In the genomic region with DNA sequence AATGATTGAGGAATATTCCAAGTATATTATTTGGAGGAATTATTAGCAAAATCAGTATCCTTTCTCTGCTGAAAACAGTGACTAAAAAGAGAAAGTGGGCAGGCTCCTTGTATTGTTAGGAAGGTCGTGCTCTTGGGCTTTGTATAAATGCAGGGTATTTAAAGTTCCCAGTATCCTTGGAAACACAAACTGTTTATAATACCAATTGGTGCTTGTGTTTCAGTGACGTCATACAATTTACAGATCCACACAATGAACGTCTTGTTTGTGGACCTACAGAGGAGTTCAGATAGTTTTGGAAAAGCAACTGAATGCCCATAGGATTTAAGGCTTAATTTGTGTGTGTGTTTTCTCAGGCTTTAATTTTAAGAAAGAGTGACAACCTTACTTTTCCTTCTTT, we compare ENCODE assay signal across 13 cellular contexts.
DNase-seq lines count a peak whose midpoint lies in the region; ATAC-seq, FAIRE-seq and TF ChIP-seq lines count a peak whose summit lies in the region.
"Had no signal": no experiment of that assay in that cellular context is flagged by ENCODE, and none has a peak within 500 bp of the region (broad histone marks: within the 10 kb centered on the region; RNA-seq: fewer than 3 reads in every experiment).

No MANE protein-coding gene starts in this region.

- no peaks in the 10 kb centered on the region for H3K27me3 ChIP-seq in HepG2 (ENCODE audit: control insufficient read depth in 1 of 2, insufficient read depth in 2 of 2, low read length in 2 of 2)
- H3K27me3 ChIP-seq in right lobe of liver = no peaks in the 10 kb centered on the region
- H3K27me3 ChIP-seq in hepatocyte = no peaks in the 10 kb centered on the region
- no peaks in the 10 kb centered on the region for H3K27me3 ChIP-seq in Karpas-422 (ENCODE audit: low read length)
- H3K27me3 ChIP-seq: heart right ventricle had no signal

- H4K20me1 ChIP-seq in HepG2 (ENCODE audit: insufficient read depth, low read length) (no peaks in the 10 kb centered on the region), hepatocyte (ENCODE audit: insufficient read depth, poor library complexity, severe bottlenecking) (no peaks in the 10 kb centered on the region), Karpas-422 (ENCODE audit: insufficient read depth, low read depth, low read length) (no peaks in the 10 kb centered on the region)

- ATAC-seq in HepG2 (peak; percentile 37; the same call in 2 of the 3 replicates), right lobe of liver (no peak)

- H3K36me3 ChIP-seq in HepG2 (replicated peaks in 1 of 2; ENCODE audit: control insufficient read depth in 1 of 2, insufficient read depth in 2 of 2, low read length in 2 of 2) = no peaks in the 10 kb centered on the region
- H3K36me3 ChIP-seq in right lobe of liver = no peaks in the 10 kb centered on the region
- H3K36me3 ChIP-seq in hepatocyte (replicated peaks; ENCODE audit: insufficient read depth, low read depth) = no peaks in the 10 kb centered on the region
- no peaks in the 10 kb centered on the region for H3K36me3 ChIP-seq in Karpas-422 (ENCODE audit: insufficient read depth, low read length)
- H3K36me3 ChIP-seq: heart right ventricle had no signal

- H3K9me2 ChIP-seq in hepatocyte (replicated peaks; ENCODE audit: insufficient read depth) = no peaks in the 10 kb centered on the region
- H3K9me2 ChIP-seq in Karpas-422 (replicated peaks; ENCODE audit: insufficient read depth, low read length) = no peaks in the 10 kb centered on the region

- H3K4me1 ChIP-seq in HepG2 (ENCODE audit: insufficient read depth, low read length) (peaks cover 21% of the 10 kb centered on the region), right lobe of liver (no peaks in the 10 kb centered on the region), hepatocyte (ENCODE audit: insufficient read depth) (peaks cover 9% of the 10 kb centered on the region), Karpas-422 (ENCODE audit: low read length) (no peaks in the 10 kb centered on the region)

- no peak overlapping the region for H3K4me3 ChIP-seq in HepG2 (replicated peaks in 1 of 3; ENCODE audit: insufficient read depth in 1 of 3, low read depth in 2 of 3, low read length in 3 of 3)
- H3K4me3 ChIP-seq in right lobe of liver = no peak overlapping the region
- no peak overlapping the region for H3K4me3 ChIP-seq in astrocyte of the cerebellum (ENCODE audit: low read depth, low read length)
- no peak overlapping the region for H3K4me3 ChIP-seq in hepatocyte
- H3K4me3 ChIP-seq in Karpas-422 (ENCODE audit: low read length) = no peak overlapping the region
- H3K4me3 ChIP-seq: heart right ventricle had no signal

- H3K27ac ChIP-seq in HepG2 (ENCODE audit: extremely low read length, insufficient read depth, low read length) = peak overlapping the region; percentile 19
- no peak overlapping the region for H3K27ac ChIP-seq in right lobe of liver
- peak overlapping the region; percentile 22 for H3K27ac ChIP-seq in hepatocyte
- no peak overlapping the region for H3K27ac ChIP-seq in Karpas-422 (ENCODE audit: low read length)

- TF ChIP-seq POLR2A in HepG2 (IDR thresholded peaks at IDR 0.05; ENCODE audit: insufficient read depth in 1 of 2, low read depth in 2 of 2, low read length in 2 of 2) (no peak), right lobe of liver (IDR thresholded peaks at IDR 0.05) (no peak)

- DNase-seq in HepG2 (ENCODE audit: low spot score) (peak; percentile 71), right lobe of liver (no peak), astrocyte of the cerebellum (ENCODE audit: low read depth) (peak; percentile 60), hepatocyte (ENCODE audit: low spot score) (peak; percentile 20), urothelium cell line (ENCODE audit: low spot score) (peak; percentile 23), Karpas-422 (no peak), NCI-H446 (lab: John Stamatoyannopoulos, UW) (no peak), HuH-7.5 (ENCODE audit: low spot score) (no peak)
- DNase-seq: activated CD4-positive, alpha-beta T cell treated with anti-CD3 and anti-CD28 coated beads, Interleukin-2, amount 50 U/mL, for 4 hours; AML-193; heart right ventricle; NCI-H1694 treated with DMSO at 0.1 percent for 48 hours; SIG-M5 had no signal

- no peak for TF ChIP-seq RAD21 in HepG2 (CRISPR knock-in tag; IDR thresholded peaks at IDR 0.05)

- in situ Hi-C loops in HepG2 (cut with HindIII; ENCODE audit: extremely low pct_ligation_motif_present, low pct_unique_long_range_greater_than_20kb) (no loop called here), astrocyte of the cerebellum (cut with HindIII; ENCODE audit: low sequenced_read_pairs) (no loop called here)

- H3K79me2 ChIP-seq in HepG2 (ENCODE audit: insufficient read depth, low read length) (no peaks in the 10 kb centered on the region), hepatocyte (peaks cover 5% of the 10 kb centered on the region), Karpas-422 (ENCODE audit: low read length) (no peaks in the 10 kb centered on the region)

- POLR2A ChIA-PET in HepG2 (lab: Yijun Ruan, JAX) = no interaction called here

- intact Hi-C loops in HepG2 (cut with micrococcal nuclease; ENCODE audit: unreplicated experiment) = no loop called here
- intact Hi-C loops in right lobe of liver (cut with DNase I) = no loop called here

- CTCF ChIA-PET in HepG2 (lab: Yijun Ruan, JAX; ENCODE audit: low intra/inter-chr PET ratio, low total read pairs) = no interaction called here

- no peak for FAIRE-seq in HepG2 (lab: Jason Lieb, UNC)
- FAIRE-seq in urothelium cell line (lab: Jason Lieb, UNC) = no peak

- no peaks in the 10 kb centered on the region for H3K9me3 ChIP-seq in HepG2 (ENCODE audit: low read length)
- no peaks in the 10 kb centered on the region for H3K9me3 ChIP-seq in right lobe of liver
- no peaks in the 10 kb centered on the region for H3K9me3 ChIP-seq in hepatocyte (ENCODE audit: low read depth)
- no peaks in the 10 kb centered on the region for H3K9me3 ChIP-seq in Karpas-422 (ENCODE audit: low read length)
- H3K9me3 ChIP-seq: heart right ventricle had no signal

- no TSS peak for BruUV-seq in HepG2 (replicated peaks; lab: Mats Ljungman, UMichigan)

- H3K4me2 ChIP-seq in HepG2 (ENCODE audit: low read depth, low read length) = no peak overlapping the region
- H3K4me2 ChIP-seq in hepatocyte = peak overlapping the region; percentile 6
- no peak overlapping the region for H3K4me2 ChIP-seq in Karpas-422 (ENCODE audit: low read depth, low read length, poor library complexity, severe bottlenecking)

- TF ChIP-seq CTCF in HepG2 (CRISPR knock-in tag; IDR thresholded peaks at IDR 0.05) = no peak
- TF ChIP-seq CTCF in right lobe of liver (IDR thresholded peaks at IDR 0.05) = no peak
- no peak for TF ChIP-seq CTCF in astrocyte of the cerebellum (IDR thresholded peaks at IDR 0.05; ENCODE audit: low read depth, low read length, missing control alignments)
- no peak for TF ChIP-seq CTCF in hepatocyte (IDR thresholded peaks at IDR 0.05; ENCODE audit: poor library complexity)

- H2AFZ ChIP-seq in HepG2 (ENCODE audit: low read length) (no peak overlapping the region), hepatocyte (no peak overlapping the region), Karpas-422 (ENCODE audit: low read length) (no peak overlapping the region)

- H3K9ac ChIP-seq in HepG2 (ENCODE audit: insufficient read depth, low read depth, low read length) (no peak overlapping the region), Karpas-422 (ENCODE audit: low read length) (no peak overlapping the region)

- 27% methylated on average over 3 of the region's 3 CpGs for WGBS in HepG2 (ENCODE audit: low lambda C conversion rate)
- 58% methylated on average over 3 of the region's 3 CpGs for WGBS in right lobe of liver (ENCODE audit: insufficient coverage, low coverage, low lambda C conversion rate, missing lambda C conversion rate)
- 14% methylated on average over 3 of the region's 3 CpGs for WGBS in hepatocyte (ENCODE audit: low lambda C conversion rate, missing lambda C conversion rate)

- no peak for TF ChIP-seq EP300 in HepG2 (IDR thresholded peaks at IDR 0.05; ENCODE audit: low read depth in 2 of 2, low read length in 2 of 2)
- no peak for TF ChIP-seq EP300 in HepG2 (CRISPR knock-in tag; IDR thresholded peaks at IDR 0.05; ENCODE audit: borderline replicate concordance)

TF ChIP-seq in HepG2, 621 proteins besides CTCF, POLR2A, EP300 and RAD21:
- TF ChIP-seq ATF7 (IDR thresholded peaks at IDR 0.05) (peak; percentile 97), ATF7 (CRISPR knock-in tag; IDR thresholded peaks at IDR 0.05) (no peak), CREB1 (IDR thresholded peaks at IDR 0.05) (peak; percentile 96), CREB1 (CRISPR knock-in tag; IDR thresholded peaks at IDR 0.05) (no peak), ZNF768 (CRISPR knock-in tag; IDR thresholded peaks at IDR 0.05) (no peak)

Comparison
In these comparisons a context has a peak if more than half of its experiments do, and no peak if none do; other contexts are left out.
1. DNase-seq: peak in HepG2 (single experiment), astrocyte of the cerebellum (single experiment), hepatocyte (single experiment) and urothelium cell line (single experiment); none in right lobe of liver (0 of 3), Karpas-422 (single experiment), NCI-H446 (0 of 2) and HuH-7.5 (single experiment).
2. H3K27ac ChIP-seq: peak in HepG2 (single experiment) and hepatocyte (single experiment); none in right lobe of liver (0 of 3) and Karpas-422 (single experiment).